ENCODE assay signal across 7 cellular contexts in the genomic region with DNA sequence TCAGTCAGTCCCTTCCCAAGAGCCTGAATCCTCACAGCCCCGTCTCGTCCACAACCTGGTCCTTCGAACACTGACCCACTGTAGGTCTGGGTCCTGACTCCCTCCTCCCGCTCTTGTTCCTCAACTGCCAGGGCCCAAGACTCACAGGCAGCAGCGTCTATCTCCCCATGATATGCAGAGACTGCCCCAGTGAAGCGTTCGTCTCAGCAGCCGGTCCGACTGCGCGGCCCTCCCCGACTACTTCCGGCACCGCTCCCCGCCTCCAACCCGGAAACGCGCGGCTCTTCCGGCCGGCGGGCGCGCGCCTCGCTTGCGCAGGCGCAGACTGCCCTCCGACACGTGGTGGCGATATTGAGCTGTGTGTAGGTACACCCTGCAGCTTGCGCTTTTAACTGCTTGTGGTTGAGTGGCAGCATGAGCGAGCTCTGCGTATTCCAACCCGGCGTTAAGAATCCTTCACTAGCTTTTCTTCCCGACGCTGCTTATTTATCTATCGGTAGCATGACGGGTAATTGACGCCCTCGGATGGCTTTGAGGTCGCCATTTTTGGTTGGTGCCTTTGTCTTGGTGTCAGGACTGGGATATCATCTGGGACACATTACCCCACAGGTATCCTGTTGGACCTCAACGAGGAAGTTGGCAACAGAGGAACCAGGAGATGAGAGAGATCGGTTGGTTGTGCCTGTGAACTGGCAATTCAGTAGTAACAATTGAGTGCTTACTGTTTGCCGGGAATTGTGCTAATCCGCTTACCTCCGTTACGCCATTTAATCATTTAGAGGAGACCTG. TPM values are rescaled to one million over a fixed set of nuclear protein-coding genes. Genes with fewer than 3 reads are reported as not detected.
A peak's percentile ranks its signal among the peaks of the same experiment; 100 is the strongest.
DNase-seq lines count a peak whose midpoint lies in the region; ATAC-seq, FAIRE-seq and TF ChIP-seq lines count a peak whose summit lies in the region.

A gene with protein sequence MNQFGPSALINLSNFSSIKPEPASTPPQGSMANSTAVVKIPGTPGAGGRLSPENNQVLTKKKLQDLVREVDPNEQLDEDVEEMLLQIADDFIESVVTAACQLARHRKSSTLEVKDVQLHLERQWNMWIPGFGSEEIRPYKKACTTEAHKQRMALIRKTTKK (minus strand): TSS at position 221 of the 789 bp plus-strand sequence. CDS start 20,986 bp downstream, outside the sequence.

- H3K9me3 ChIP-seq in astrocyte (ENCODE audit: insufficient read depth, low read depth, low read length): no peaks in the 10 kb centered on the region
- H3K9me3 ChIP-seq in hepatocyte (ENCODE audit: low read depth): no peaks in the 10 kb centered on the region

- peak within 1 kb of the TSS; percentile 97 for H3K9ac ChIP-seq in astrocyte (ENCODE audit: low read length)

- DNase-seq in NCI-H1930 (lab: John Stamatoyannopoulos, UW): peak; percentile 79 to 94
- peak; percentile 88 for DNase-seq in T-helper 2 cell treated with Interferon-gamma antibody and Interleukin-4, amounts not matched to agents 5 μg/mL and 100 μg/mL, for 36 hours (ENCODE audit: low spot score)
- DNase-seq in astrocyte (ENCODE audit: low read depth): peak; percentile 87
- peak; percentile 97 for DNase-seq in hepatocyte (ENCODE audit: low spot score)
- DNase-seq in retinal pigment epithelial cell (ENCODE audit: low read depth): peak; percentile 85

- no peaks in the 10 kb centered on the region for H3K27me3 Mint-ChIP-seq in T-helper 2 cell treated with Interferon-gamma antibody and Interleukin-4, amounts not matched to agents 5 μg/mL and 100 μg/mL, for 36 hours (ENCODE audit: low read depth)
- H3K27me3 Mint-ChIP-seq in astrocyte (ENCODE audit: low read depth, unreplicated experiment): no peaks in the 10 kb centered on the region

- H3K27ac ChIP-seq in astrocyte (ENCODE audit: low read depth, low read length) (peak within 1 kb of the TSS; percentile 85), hepatocyte (peak within 1 kb of the TSS; percentile 89)

- H3K4me2 ChIP-seq in astrocyte (ENCODE audit: low read length): peak within 1 kb of the TSS; percentile 98
- peak within 1 kb of the TSS; percentile 89 for H3K4me2 ChIP-seq in hepatocyte

- H3K4me1 ChIP-seq in astrocyte (ENCODE audit: insufficient read depth, low read length) (peaks cover 13% of the 10 kb centered on the region), hepatocyte (ENCODE audit: insufficient read depth) (peaks cover 13% of the 10 kb centered on the region)

- H3K4me3 ChIP-seq in astrocyte (ENCODE audit: insufficient read depth, low read depth, low read length): peak within 1 kb of the TSS; percentile 85
- H3K4me3 ChIP-seq in hepatocyte: peak within 1 kb of the TSS; percentile 55
- peak within 1 kb of the TSS; percentile 80 for H3K4me3 ChIP-seq in retinal pigment epithelial cell (ENCODE audit: low read length)

- FAIRE-seq in astrocyte (lab: Jason Lieb, UNC): no peak

- ATAC-seq in GM18502 (IDR thresholded peaks at IDR 0.05; ENCODE audit: poor library complexity, unreplicated experiment) (peak; percentile 78), HG02970 (IDR thresholded peaks at IDR 0.05; ENCODE audit: low FRiP score, unreplicated experiment) (peak; percentile 80)

- no peaks in the 10 kb centered on the region for H3K9me3 Mint-ChIP-seq in T-helper 2 cell treated with Interferon-gamma antibody and Interleukin-4, amounts not matched to agents 5 μg/mL and 100 μg/mL, for 36 hours
- H3K9me3 Mint-ChIP-seq in astrocyte (ENCODE audit: unreplicated experiment): no peaks in the 10 kb centered on the region

- H2AFZ ChIP-seq in astrocyte (ENCODE audit: low read depth, low read length) (peak within 1 kb of the TSS; percentile 96), hepatocyte (peak within 1 kb of the TSS; percentile 58)

- H3K9me2 ChIP-seq in hepatocyte (replicated peaks; ENCODE audit: insufficient read depth): no peaks in the 10 kb centered on the region

- H3K4me1 Mint-ChIP-seq in T-helper 2 cell treated with Interferon-gamma antibody and Interleukin-4, amounts not matched to agents 5 μg/mL and 100 μg/mL, for 36 hours (ENCODE audit: low read depth): peaks cover 42% of the 10 kb centered on the region
- H3K4me1 Mint-ChIP-seq in astrocyte (ENCODE audit: low read depth, unreplicated experiment): peaks cover 13% of the 10 kb centered on the region

- H3K27me3 ChIP-seq in astrocyte (ENCODE audit: insufficient read depth, low read length) (no peaks in the 10 kb centered on the region), hepatocyte (no peaks in the 10 kb centered on the region)

- peaks cover 25% of the 10 kb centered on the region for H3K79me2 ChIP-seq in astrocyte (ENCODE audit: insufficient read depth, low read length)
- H3K79me2 ChIP-seq in hepatocyte: peaks cover 30% of the 10 kb centered on the region

- peak within 1 kb of the TSS; percentile 98 for H3K4me3 Mint-ChIP-seq in T-helper 2 cell treated with Interferon-gamma antibody and Interleukin-4, amounts not matched to agents 5 μg/mL and 100 μg/mL, for 36 hours
- H3K4me3 Mint-ChIP-seq in astrocyte (ENCODE audit: unreplicated experiment): peak within 1 kb of the TSS; percentile 100

- H4K20me1 ChIP-seq in astrocyte (ENCODE audit: insufficient read depth, low read length): no peaks in the 10 kb centered on the region
- no peaks in the 10 kb centered on the region for H4K20me1 ChIP-seq in hepatocyte (ENCODE audit: insufficient read depth, poor library complexity, severe bottlenecking)

- TF ChIP-seq CTCF in astrocyte (IDR thresholded peaks at IDR 0.05; ENCODE audit: insufficient read depth, low read depth, low read length): no peak
- TF ChIP-seq CTCF in hepatocyte (IDR thresholded peaks at IDR 0.05; ENCODE audit: poor library complexity): peak; percentile 38
- peak; percentile 20 for TF ChIP-seq CTCF in retinal pigment epithelial cell (conservative IDR thresholded peaks at IDR 0.05; ENCODE audit: low read depth, low read length)

- H3K36me3 Mint-ChIP-seq in T-helper 2 cell treated with Interferon-gamma antibody and Interleukin-4, amounts not matched to agents 5 μg/mL and 100 μg/mL, for 36 hours (ENCODE audit: low read depth): peaks cover 5% of the 10 kb centered on the region
- H3K36me3 Mint-ChIP-seq in astrocyte (ENCODE audit: low read depth, unreplicated experiment): no peaks in the 10 kb centered on the region

- 5% methylated on average over 48 of the region's 49 CpGs for WGBS in hepatocyte (ENCODE audit: low lambda C conversion rate, missing lambda C conversion rate)

- H3K36me3 ChIP-seq in astrocyte (ENCODE audit: insufficient read depth, low read length) (no peaks in the 10 kb centered on the region), hepatocyte (replicated peaks; ENCODE audit: insufficient read depth, low read depth) (no peaks in the 10 kb centered on the region)

- peak within 1 kb of the TSS; percentile 100 for H3K27ac Mint-ChIP-seq in T-helper 2 cell treated with Interferon-gamma antibody and Interleukin-4, amounts not matched to agents 5 μg/mL and 100 μg/mL, for 36 hours
- H3K27ac Mint-ChIP-seq in astrocyte (ENCODE audit: unreplicated experiment): peak within 1 kb of the TSS; percentile 98

RNA-seq across cellular contexts. Expression of the gene that starts here (rescaled TPM):
- total RNA-seq in astrocyte: 25.9 and 26.8 TPM in 2 replicates
- 22.9 and 26.5 TPM in 2 replicates for total RNA-seq in hepatocyte
- polyA plus RNA-seq in hepatocyte: 35.0 and 35.2 TPM in 2 replicates

Comparison
In these comparisons a context has a peak if more than half of its experiments do, and no peak if none do; other contexts are left out.
1. Peak in every context shown above with its lines: DNase-seq, ATAC-seq, H3K4me3 ChIP-seq and H3K27ac ChIP-seq.